In the genomic region with DNA sequence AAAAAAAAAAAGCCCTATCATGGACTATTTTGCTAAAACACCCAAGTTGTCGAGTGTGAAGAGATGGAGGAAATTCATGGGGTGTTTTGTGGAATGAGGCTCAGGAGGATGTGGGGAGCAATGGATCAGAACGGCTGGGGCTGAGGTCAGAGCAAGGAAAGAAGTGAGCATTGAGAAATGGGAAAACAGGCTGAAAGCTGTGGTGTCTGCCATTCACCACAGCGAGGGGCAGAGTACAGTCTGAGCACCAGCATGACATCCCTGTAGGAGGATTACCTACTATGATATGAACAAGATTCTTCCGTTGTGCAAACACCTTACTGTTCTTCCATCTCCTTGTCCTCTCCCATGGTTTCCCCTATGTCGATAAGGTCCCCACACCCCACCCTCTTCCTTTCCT, we compare ENCODE assay signal across 30 cellular contexts.
"Had no signal": no experiment of that assay in that cellular context is flagged by ENCODE, and none has a peak within 500 bp of the region (broad histone marks: within the 10 kb centered on the region; RNA-seq: fewer than 3 reads in every experiment).

No MANE protein-coding gene starts in this region.

- H3K36me3 ChIP-seq: colonic mucosa, esophagus muscularis mucosa, esophagus squamous epithelium, gastrocnemius medialis, gastroesophageal sphincter, heart left ventricle, heart right ventricle had no signal

- FAIRE-seq: colon, endometrium, endothelial cell of umbilical vein, frontal cortex had no signal

- H3K27me3 ChIP-seq: colonic mucosa, esophagus muscularis mucosa, esophagus squamous epithelium, foreskin keratinocyte, gastrocnemius medialis, gastroesophageal sphincter, hepatocyte had no signal

- H3K4me1 Mint-ChIP-seq: endodermal cell had no signal

- H3K4me2 ChIP-seq: hepatocyte had no signal

- H3K9me3 Mint-ChIP-seq: dendritic cell treated with granulocyte-macrophage colony-stimulating factor and Interleukin-4, amounts not matched to agents 40 ng/mL and 50 ng/mL, for 4 days; endodermal cell had no signal

- ATAC-seq: effector memory CD8-positive, alpha-beta T cell; esophagus mucosa; foreskin keratinocyte; gastrocnemius medialis; gastroesophageal sphincter; heart left ventricle; heart right ventricle had no signal

- H3K27me3 Mint-ChIP-seq: dendritic cell treated with granulocyte-macrophage colony-stimulating factor and Interleukin-4, amounts not matched to agents 40 ng/mL and 50 ng/mL, for 4 days; effector memory CD8-positive, alpha-beta T cell had no signal

- DNase-seq: colonic mucosa; cortex of kidney; dermis blood vessel endothelial cell; dorsolateral prefrontal cortex; effector CD4-positive, alpha-beta T cell; effector CD8-positive, alpha-beta T cell; effector memory CD4-positive, alpha-beta T cell; effector memory CD8-positive, alpha-beta T cell; endodermal cell; erythroblast; esophagus squamous epithelium; foreskin fibroblast; foreskin keratinocyte; foreskin melanocyte; gastrocnemius medialis; glutamatergic neuron; head of caudate nucleus; heart left ventricle; heart right ventricle had no signal

- H3K9me3 ChIP-seq: colonic mucosa, esophagus muscularis mucosa, esophagus squamous epithelium, gastrocnemius medialis had no signal

- H3K79me2 ChIP-seq: hepatocyte had no signal

- H3K4me3 Mint-ChIP-seq: dendritic cell treated with granulocyte-macrophage colony-stimulating factor and Interleukin-4, amounts not matched to agents 40 ng/mL and 50 ng/mL, for 4 days; effector memory CD8-positive, alpha-beta T cell; endodermal cell had no signal

- H3K4me1 ChIP-seq: colonic mucosa, esophagus muscularis mucosa, esophagus squamous epithelium, foreskin keratinocyte, gastrocnemius medialis, gastroesophageal sphincter, heart left ventricle, heart right ventricle had no signal

- H2AFZ ChIP-seq: hepatocyte had no signal

- H3K4me3 ChIP-seq: colonic mucosa, coronary artery, dorsolateral prefrontal cortex, esophagus muscularis mucosa, esophagus squamous epithelium, gastrocnemius medialis, gastroesophageal sphincter, heart left ventricle, heart right ventricle, hepatocyte had no signal

- H3K27ac ChIP-seq: colonic mucosa, coronary artery, dorsolateral prefrontal cortex, epithelial cell of prostate, esophagus muscularis mucosa, esophagus squamous epithelium, foreskin keratinocyte, gastrocnemius medialis, gastroesophageal sphincter, heart left ventricle, heart right ventricle, hepatocyte had no signal
